ENCODE assay signal across 13 cellular contexts in genomic region chr12:77231548-77231947, GRCh38.
DNase-seq lines count a peak whose midpoint lies in the region; TF ChIP-seq lines count a peak whose summit lies in the region.
"Had no signal": no experiment of that assay in that cellular context is flagged by ENCODE, and none has a peak within 500 bp of the region (broad histone marks: within the 10 kb centered on the region; RNA-seq: fewer than 3 reads in every experiment).

No MANE protein-coding gene starts in this region.

- H3K4me3 Mint-ChIP-seq in Calu3 (ENCODE audit: low read depth, unreplicated experiment): peak overlapping the region; percentile 9
- no peak overlapping the region for H3K4me3 Mint-ChIP-seq in activated naive CD8-positive, alpha-beta T cell treated with anti-CD3 and anti-CD28 coated beads for 36 hours
- H3K4me3 Mint-ChIP-seq: activated CD4-positive, alpha-beta T cell treated with anti-CD3 and anti-CD28 coated beads for 36 hours; central memory CD8-positive, alpha-beta T cell had no signal

- no peaks in the 10 kb centered on the region for H3K9me3 ChIP-seq in prostate gland

- TF ChIP-seq POLR2A in prostate gland (IDR thresholded peaks at IDR 0.05): no peak

- H3K27me3 Mint-ChIP-seq in Calu3 (ENCODE audit: unreplicated experiment): no peaks in the 10 kb centered on the region
- H3K27me3 Mint-ChIP-seq in activated naive CD8-positive, alpha-beta T cell treated with anti-CD3 and anti-CD28 coated beads for 36 hours: peaks cover 4% of the 10 kb centered on the region
- H3K27me3 Mint-ChIP-seq: activated CD4-positive, alpha-beta T cell treated with anti-CD3 and anti-CD28 coated beads for 36 hours; central memory CD8-positive, alpha-beta T cell had no signal

- intact Hi-C loops in Calu3 (cut with micrococcal nuclease; ENCODE audit: unreplicated experiment): loop anchor here (5.0 kb wide), 1 partner anchor 61 kb away; no protein-coding TSS in a partner anchor
- intact Hi-C loops in prostate gland (cut with DNase I): no loop called here

- H3K36me3 ChIP-seq in prostate gland: no peaks in the 10 kb centered on the region

- TF ChIP-seq CTCF in Calu3 (IDR thresholded peaks at IDR 0.05; ENCODE audit: unreplicated experiment) (no peak), fibroblast of pulmonary artery (IDR thresholded peaks at IDR 0.05; ENCODE audit: low read length, missing control alignments) (no peak), prostate gland (IDR thresholded peaks at IDR 0.05) (no peak)

- 22% methylated on average over 6 of the region's 6 CpGs for WGBS in prostate gland

- CTCF ChIA-PET in Calu3 (lab: Charles Lee): interaction anchor here (0.7 kb wide), 1 partner anchor 79 kb away, joined by 3 read pairs; no protein-coding TSS in a partner anchor

- no TSS peak for BruUV-seq in Calu3 (replicated peaks; lab: Mats Ljungman, UMichigan)

- no peaks in the 10 kb centered on the region for H3K27me3 ChIP-seq in prostate gland (replicated peaks; ENCODE audit: insufficient read depth)

- H3K27ac ChIP-seq in prostate gland: no peak overlapping the region

- H3K9me3 Mint-ChIP-seq in Calu3 (ENCODE audit: low read depth, unreplicated experiment): no peaks in the 10 kb centered on the region
- H3K9me3 Mint-ChIP-seq in activated naive CD8-positive, alpha-beta T cell treated with anti-CD3 and anti-CD28 coated beads for 36 hours: no peaks in the 10 kb centered on the region

- H3K4me3 ChIP-seq in fibroblast of pulmonary artery (replicated peaks; ENCODE audit: low read depth, low read length) (peak overlapping the region; percentile 6), prostate gland (no peak overlapping the region)

- H3K27ac Mint-ChIP-seq in Calu3 (ENCODE audit: unreplicated experiment): peak overlapping the region; percentile 34
- H3K27ac Mint-ChIP-seq in activated naive CD8-positive, alpha-beta T cell treated with anti-CD3 and anti-CD28 coated beads for 36 hours: no peak overlapping the region
- H3K27ac Mint-ChIP-seq: activated CD4-positive, alpha-beta T cell treated with anti-CD3 and anti-CD28 coated beads for 36 hours had no signal

- no peaks in the 10 kb centered on the region for H3K4me1 ChIP-seq in prostate gland (replicated peaks)

- DNase-seq in Calu3 (peak; percentile 69), SKM-1 (lab: John Stamatoyannopoulos, UW; ENCODE audit: unreplicated experiment) (peak; percentile 4), fibroblast of pulmonary artery (ENCODE audit: low read depth) (peak; percentile 94), prostate gland (ENCODE audit: low spot score) (peak; percentile 6), NCI-H345 (lab: John Stamatoyannopoulos, UW) (no peak), cerebellar nuclear complex (lab: John Stamatoyannopoulos, UW) (no peak)
- DNase-seq in activated naive CD8-positive, alpha-beta T cell treated with anti-CD3 and anti-CD28 coated beads for 36 hours: no peak
- DNase-seq in activated T-cell treated with anti-CD3 and anti-CD28 coated beads, Interleukin-2, amount 50 U/mL, for 1 hour: no peak
- DNase-seq: activated CD4-positive, alpha-beta T cell treated with anti-CD3 and anti-CD28 coated beads for 36 hours; kidney; NCI-H526 treated with DMSO at 0.1 percent for 48 hours; stimulated activated CD4-positive, alpha-beta T cell treated with anti-CD3 and anti-CD28 coated beads, Interleukin-1b, Interleukin-23, amount 100 ng/mL, for 48 hours had no signal

- peaks cover 21% of the 10 kb centered on the region for H3K4me1 Mint-ChIP-seq in Calu3 (ENCODE audit: low read depth, unreplicated experiment)
- H3K4me1 Mint-ChIP-seq in activated naive CD8-positive, alpha-beta T cell treated with anti-CD3 and anti-CD28 coated beads for 36 hours: no peaks in the 10 kb centered on the region
- H3K4me1 Mint-ChIP-seq: activated CD4-positive, alpha-beta T cell treated with anti-CD3 and anti-CD28 coated beads for 36 hours; central memory CD8-positive, alpha-beta T cell had no signal

- H3K36me3 Mint-ChIP-seq in Calu3 (ENCODE audit: insufficient read depth, unreplicated experiment): no peaks in the 10 kb centered on the region
- no peaks in the 10 kb centered on the region for H3K36me3 Mint-ChIP-seq in activated naive CD8-positive, alpha-beta T cell treated with anti-CD3 and anti-CD28 coated beads for 36 hours

Comparison
In these comparisons a context has a peak if more than half of its experiments do, and no peak if none do; other contexts are left out.
1. DNase-seq: peak in Calu3 (single experiment), SKM-1 (single experiment), fibroblast of pulmonary artery (single experiment) and prostate gland (single experiment); none in NCI-H345 (single experiment), activated naive CD8-positive, alpha-beta T cell treated with anti-CD3 and anti-CD28 coated beads for 36 hours (single experiment), cerebellar nuclear complex (0 of 2) and activated T-cell treated with anti-CD3 and anti-CD28 coated beads, Interleukin-2, amount 50 U/mL, for 1 hour (single experiment).